17 cellular contexts compared by ENCODE assay signal in the genomic region with DNA sequence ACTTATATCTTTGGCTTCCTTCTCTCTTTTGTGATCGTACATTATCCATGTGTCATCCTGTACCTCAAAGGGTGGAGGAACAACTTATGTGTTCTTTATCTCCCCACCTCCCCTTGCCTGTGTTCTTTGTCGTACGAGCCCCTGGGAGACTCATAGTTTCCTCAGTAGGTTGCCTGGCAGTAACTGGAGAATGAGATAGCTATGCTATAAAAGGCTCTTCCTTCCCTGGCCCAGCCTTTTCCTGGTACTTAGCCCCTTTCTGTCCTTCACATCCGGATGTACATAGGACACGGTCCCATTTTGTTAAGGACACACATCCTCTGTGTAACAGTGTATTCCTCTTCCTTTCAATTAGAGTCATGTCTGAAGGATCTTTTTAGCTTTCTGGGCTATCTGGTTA. TPM values are rescaled to one million over a fixed set of nuclear protein-coding genes. Genes with fewer than 3 reads are reported as not detected.
DNase-seq lines count a peak whose midpoint lies in the region; ATAC-seq and TF ChIP-seq lines count a peak whose summit lies in the region.
"Had no signal": no experiment of that assay in that cellular context is flagged by ENCODE, and none has a peak within 500 bp of the region (broad histone marks: within the 10 kb centered on the region; RNA-seq: fewer than 3 reads in every experiment).

No MANE protein-coding gene starts in this region.

- H3K4me3 ChIP-seq in astrocyte of the spinal cord (ENCODE audit: low read depth, low read length), result no peak overlapping the region
- no peak overlapping the region for H3K4me3 ChIP-seq in transverse colon
- H3K4me3 ChIP-seq: BLaER1 treated with 17β-estradiol and CSF1 and Interleukin-3, amounts not matched to agents 10 nM and 100 nM; gastroesophageal sphincter had no signal

- H3K27me3 ChIP-seq in transverse colon, result no peaks in the 10 kb centered on the region
- H3K27me3 ChIP-seq: BLaER1 treated with 17β-estradiol and CSF1 and Interleukin-3, amounts not matched to agents 10 nM and 100 nM; gastroesophageal sphincter had no signal

- no peak for TF ChIP-seq POLR2A in transverse colon (IDR thresholded peaks at IDR 0.05)

- no peaks in the 10 kb centered on the region for H3K9me3 ChIP-seq in transverse colon
- H3K9me3 ChIP-seq: BLaER1 treated with 17β-estradiol and CSF1 and Interleukin-3, amounts not matched to agents 10 nM and 100 nM; gastroesophageal sphincter; SK-N-SH had no signal

- no peaks in the 10 kb centered on the region for H3K36me3 ChIP-seq in transverse colon
- H3K36me3 ChIP-seq: gastroesophageal sphincter had no signal

- intact Hi-C loops in left colon (cut with DNase I, micrococcal nuclease) (no loop called here), transverse colon (cut with DNase I; ENCODE audit: low total_unique reads) (no loop called here)

- ATAC-seq in left colon (peak; percentile 36), GM19328 (IDR thresholded peaks at IDR 0.05; ENCODE audit: unreplicated experiment) (no peak), GM19324 (IDR thresholded peaks at IDR 0.05; ENCODE audit: low FRiP score, unreplicated experiment) (no peak)
- ATAC-seq in stimulated activated naive CD8-positive, alpha-beta T cell treated with anti-CD3 and anti-CD28 coated beads, Interleukin-15, amount 100 ng/mL, for 72 hours, result peak; percentile 62
- ATAC-seq: gastroesophageal sphincter had no signal

- peak overlapping the region in 1 of 2 donors; percentile 24 for H3K4me3 Mint-ChIP-seq in stimulated activated naive CD8-positive, alpha-beta T cell treated with anti-CD3 and anti-CD28 coated beads, Interleukin-15, amount 100 ng/mL, for 72 hours
- H3K4me3 Mint-ChIP-seq: activated naive CD8-positive, alpha-beta T cell treated with anti-CD3 and anti-CD28 coated beads, Interleukin-2, amount 10 ng/mL, durations not matched to agents 7 days and 5 days; dendritic cell treated with granulocyte-macrophage colony-stimulating factor and Interleukin-4, amounts not matched to agents 40 ng/mL and 50 ng/mL, for 4 days; IgD-negative memory B cell had no signal

- H3K27ac Mint-ChIP-seq in stimulated activated naive CD8-positive, alpha-beta T cell treated with anti-CD3 and anti-CD28 coated beads, Interleukin-15, amount 100 ng/mL, for 72 hours, result no peak overlapping the region
- H3K27ac Mint-ChIP-seq: activated naive CD8-positive, alpha-beta T cell treated with anti-CD3 and anti-CD28 coated beads, Interleukin-2, amount 10 ng/mL, durations not matched to agents 7 days and 5 days; dendritic cell treated with granulocyte-macrophage colony-stimulating factor and Interleukin-4, amounts not matched to agents 40 ng/mL and 50 ng/mL, for 4 days had no signal

- TF ChIP-seq CTCF in astrocyte of the spinal cord (IDR thresholded peaks at IDR 0.05; ENCODE audit: low read depth, low read length) (no peak), transverse colon (IDR thresholded peaks at IDR 0.05) (no peak)

- H3K4me1 ChIP-seq in transverse colon, result peaks cover 0 to 34% (median 19%) of the 10 kb centered on the region in 4 donors
- H3K4me1 ChIP-seq: gastroesophageal sphincter, parathyroid adenoma had no signal

- H3K9me3 Mint-ChIP-seq in stimulated activated naive CD8-positive, alpha-beta T cell treated with anti-CD3 and anti-CD28 coated beads, Interleukin-15, amount 100 ng/mL, for 72 hours, result no peaks in the 10 kb centered on the region
- H3K9me3 Mint-ChIP-seq: activated naive CD8-positive, alpha-beta T cell treated with anti-CD3 and anti-CD28 coated beads, Interleukin-2, amount 10 ng/mL, durations not matched to agents 7 days and 5 days; dendritic cell treated with granulocyte-macrophage colony-stimulating factor and Interleukin-4, amounts not matched to agents 40 ng/mL and 50 ng/mL, for 4 days; IgD-negative memory B cell had no signal

- in situ Hi-C loops in astrocyte of the spinal cord (cut with HindIII; ENCODE audit: low sequenced_read_pairs) (no loop called here), transverse colon (cut with MboI; ENCODE audit: low pct_ligation_motif_present in 1 of 4, low pct_unique_long_range_greater_than_20kb in 1 of 4, low sequenced_read_pairs in 3 of 4) (no loop called here)

- DNase-seq in stimulated activated CD4-positive, alpha-beta T cell treated with anti-CD3 and anti-CD28 coated beads, Interleukin-1b, Interleukin-23, amount 100 ng/mL, for 48 hours, result peak; percentile 47
- no peak for DNase-seq in stimulated activated CD4-positive, alpha-beta T cell treated with anti-CD3 and anti-CD28 coated beads, Interleukin-2, amount 100 ng/mL, for 24 hours
- DNase-seq in astrocyte of the spinal cord (ENCODE audit: low read depth, low spot score) (peak; percentile 49), left colon (no peak), transverse colon (no peak)
- DNase-seq in stimulated activated naive CD8-positive, alpha-beta T cell treated with anti-CD3 and anti-CD28 coated beads, Interleukin-15, amount 100 ng/mL, for 72 hours, result no peak
- DNase-seq: activated naive CD8-positive, alpha-beta T cell treated with anti-CD3 and anti-CD28 coated beads, Interleukin-2, amount 10 ng/mL, durations not matched to agents 7 days and 5 days; left cardiac atrium; NCI-H1694; SK-N-SH had no signal

- H3K27me3 Mint-ChIP-seq in stimulated activated naive CD8-positive, alpha-beta T cell treated with anti-CD3 and anti-CD28 coated beads, Interleukin-15, amount 100 ng/mL, for 72 hours, result no peaks in the 10 kb centered on the region
- H3K27me3 Mint-ChIP-seq: activated naive CD8-positive, alpha-beta T cell treated with anti-CD3 and anti-CD28 coated beads, Interleukin-2, amount 10 ng/mL, durations not matched to agents 7 days and 5 days; dendritic cell treated with granulocyte-macrophage colony-stimulating factor and Interleukin-4, amounts not matched to agents 40 ng/mL and 50 ng/mL, for 4 days; IgD-negative memory B cell had no signal

- TF ChIP-seq EP300 in transverse colon (IDR thresholded peaks at IDR 0.05; ENCODE audit: low read depth), result no peak

- H3K4me1 Mint-ChIP-seq in stimulated activated naive CD8-positive, alpha-beta T cell treated with anti-CD3 and anti-CD28 coated beads, Interleukin-15, amount 100 ng/mL, for 72 hours, result peaks cover 77% of the 10 kb centered on the region

- 50 to 65% methylated on average over 5 of the region's 5 CpGs for WGBS in transverse colon (ENCODE audit: low coverage in 1 of 2), 2 donors

- no peak overlapping the region for H3K27ac ChIP-seq in transverse colon
- H3K27ac ChIP-seq: BLaER1 treated with 17β-estradiol and CSF1 and Interleukin-3, amounts not matched to agents 10 nM and 100 nM; gastroesophageal sphincter; parathyroid adenoma had no signal

RNA-seq across cellular contexts. Expression of gene PLCL2, which starts 32.1 kb away (rescaled TPM):
- total RNA-seq in left colon, result 10 to 100 TPM; 15.3 to 28.7 TPM
- total RNA-seq in transverse colon, result 10 to 100 TPM; 17.2 to 41.4 (median 35.9) TPM

Comparison
In these comparisons a context has a peak if more than half of its experiments do, and no peak if none do; other contexts are left out.
1. DNase-seq: peak in stimulated activated CD4-positive, alpha-beta T cell treated with anti-CD3 and anti-CD28 coated beads, Interleukin-1b, Interleukin-23, amount 100 ng/mL, for 48 hours (single experiment) and astrocyte of the spinal cord (single experiment); none in stimulated activated CD4-positive, alpha-beta T cell treated with anti-CD3 and anti-CD28 coated beads, Interleukin-2, amount 100 ng/mL, for 24 hours (0 of 2), left colon (0 of 2), stimulated activated naive CD8-positive, alpha-beta T cell treated with anti-CD3 and anti-CD28 coated beads, Interleukin-15, amount 100 ng/mL, for 72 hours (0 of 2) and transverse colon (single experiment).
2. ATAC-seq: peak in left colon (single experiment) and stimulated activated naive CD8-positive, alpha-beta T cell treated with anti-CD3 and anti-CD28 coated beads, Interleukin-15, amount 100 ng/mL, for 72 hours (single experiment); none in GM19328 (single experiment) and GM19324 (single experiment).